9 cellular contexts compared by ENCODE assay signal in the genomic region with DNA sequence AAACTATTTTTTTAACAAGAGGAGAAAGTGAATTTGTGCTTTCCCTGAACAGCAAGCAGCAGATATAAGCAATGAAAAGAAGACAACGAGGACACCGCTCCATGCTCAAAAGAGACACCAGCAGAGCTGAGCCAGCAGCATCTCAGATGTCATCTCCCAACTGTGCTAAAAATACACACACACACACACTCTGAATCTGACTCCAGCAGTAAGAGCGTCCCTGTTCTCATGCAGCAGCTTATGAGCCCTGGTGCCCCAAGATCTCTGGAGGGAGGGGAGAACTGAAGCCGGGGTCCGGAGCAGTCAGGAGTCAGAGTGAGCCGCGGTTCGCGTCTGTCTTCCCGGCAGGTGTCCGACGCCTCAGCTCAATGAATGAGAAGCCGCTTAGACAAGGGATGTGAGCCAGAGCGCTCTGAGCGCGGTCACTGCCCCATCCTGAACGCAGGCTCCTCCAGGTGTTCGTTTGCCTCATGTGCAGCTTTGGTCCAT. TPM values are rescaled to one million over a fixed set of nuclear protein-coding genes. Genes with fewer than 3 reads are reported as not detected.
DNase-seq lines count a peak whose midpoint lies in the region; ATAC-seq and TF ChIP-seq lines count a peak whose summit lies in the region.
"Had no signal": no experiment of that assay in that cellular context is flagged by ENCODE, and none has a peak within 500 bp of the region (broad histone marks: within the 10 kb centered on the region; RNA-seq: fewer than 3 reads in every experiment).

No MANE protein-coding gene starts in this region.

- no peak overlapping the region for H3K18ac ChIP-seq in IMR-90 (ENCODE audit: low read depth, low read length)

- DNase-seq in IMR-90 (peak; percentile 28), PC-9 (no peak), Right ventricle myocardium superior (peak; percentile 57), gastrocnemius medialis (peak; percentile 63 to 80), UCSD-AML1 (lab: John Stamatoyannopoulos, UW; ENCODE audit: unreplicated experiment) (no peak)
- no peak for DNase-seq in activated CD4-positive, CD25-positive, alpha-beta regulatory T cell treated with anti-CD3 and anti-CD28 coated beads, Interleukin-2, amount 50 U/mL, for 72 hours
- DNase-seq: SJCRH30, upper lobe of left lung had no signal

- H4K20me1 ChIP-seq in IMR-90 (ENCODE audit: insufficient read depth, low read length) (peaks cover 13% of the 10 kb centered on the region; the same call in 1 of the 2 replicates), PC-9 (ENCODE audit: insufficient read depth) (no peaks in the 10 kb centered on the region)

- intact Hi-C loops in IMR-90 (cut with micrococcal nuclease) (no loop called here), PC-9 (cut with micrococcal nuclease; ENCODE audit: unreplicated experiment) (no loop called here), Right ventricle myocardium superior (cut with DNase I) (no loop called here), gastrocnemius medialis (cut with DNase I; ENCODE audit: low total_unique reads) (no loop called here)

- no peak overlapping the region for H2BK5ac ChIP-seq in IMR-90 (ENCODE audit: low read depth, low read length, poor library complexity, severe bottlenecking)

- H4K5ac ChIP-seq in IMR-90 (ENCODE audit: low read depth, low read length), result no peak overlapping the region

- TF ChIP-seq CTCF in IMR-90 (conservative IDR thresholded peaks at IDR 0.05; ENCODE audit: low read depth, low read length), result no peak
- no peak for TF ChIP-seq CTCF in PC-9 (conservative IDR thresholded peaks at IDR 0.05)
- TF ChIP-seq CTCF in gastrocnemius medialis (IDR thresholded peaks at IDR 0.05 in 4 of 5, conservative IDR thresholded peaks at IDR 0.05 in 1 of 5), result no peak

- no peak overlapping the region for H2BK120ac ChIP-seq in IMR-90 (ENCODE audit: low read depth, low read length)

- TF ChIP-seq RAD21 in IMR-90 (IDR thresholded peaks at IDR 0.05; ENCODE audit: low read length), result no peak

- H3K56ac ChIP-seq in IMR-90 (ENCODE audit: extremely low read depth, insufficient read depth, low read length), result no peak overlapping the region

- H3K14ac ChIP-seq in IMR-90 (replicated peaks; ENCODE audit: low read depth, low read length), result 0 out of 2 replicates have a peak overlapping the region, but pooled peaks have one; percentile 46

- H3K9me3 ChIP-seq in IMR-90 (ENCODE audit: control insufficient read depth, insufficient read depth, low read length), result no peaks in the 10 kb centered on the region
- no peaks in the 10 kb centered on the region for H3K9me3 ChIP-seq in PC-9 (ENCODE audit: insufficient read depth, low read depth)
- no peaks in the 10 kb centered on the region for H3K9me3 ChIP-seq in gastrocnemius medialis
- H3K9me3 ChIP-seq: SJCRH30, upper lobe of left lung had no signal

- H3K4me1 ChIP-seq in IMR-90 (ENCODE audit: control insufficient read depth, insufficient read depth, low read length), result peaks cover 26% of the 10 kb centered on the region
- H3K4me1 ChIP-seq in PC-9 (replicated peaks; ENCODE audit: insufficient read depth), result peaks cover 53% of the 10 kb centered on the region
- H3K4me1 ChIP-seq in gastrocnemius medialis, result peaks cover 81 to 85% of the 10 kb centered on the region in 2 donors

- H4K91ac ChIP-seq in IMR-90 (ENCODE audit: insufficient read depth, low read depth, low read length), result no peak overlapping the region

- H3K36me3 ChIP-seq in IMR-90 (ENCODE audit: control insufficient read depth, insufficient read depth, low read length) (peaks cover 2% of the 10 kb centered on the region; the same call in 1 of the 2 replicates), PC-9 (ENCODE audit: low read depth) (no peaks in the 10 kb centered on the region), gastrocnemius medialis (no peaks in the 10 kb centered on the region)
- H3K36me3 ChIP-seq: SJCRH30, upper lobe of left lung had no signal

- BruUV-seq in IMR-90 (replicated peaks; lab: Mats Ljungman, UMichigan), result no TSS peak
- BruUV-seq in PC-9 (replicated peaks; lab: Mats Ljungman, UMichigan), result no TSS peak

- peaks cover 41% of the 10 kb centered on the region for H3F3A ChIP-seq in PC-9 (ENCODE audit: insufficient read depth, low read depth)

- in situ Hi-C loops in IMR-90 (cut with MboI; ENCODE audit: low sequenced_read_pairs) (no loop called here), gastrocnemius medialis (cut with MboI; ENCODE audit: low sequenced_read_pairs in 4 of 4) (no loop called here)

- TF ChIP-seq POLR2A in IMR-90 (IDR thresholded peaks at IDR 0.05; ENCODE audit: low read depth, low read length) (no peak), gastrocnemius medialis (IDR thresholded peaks at IDR 0.05) (peak; percentile 43 to 60)

- H3K27me3 ChIP-seq in IMR-90 (ENCODE audit: control insufficient read depth, insufficient read depth, low read length) (no peaks in the 10 kb centered on the region), PC-9 (ENCODE audit: insufficient read depth, low read depth) (no peaks in the 10 kb centered on the region), gastrocnemius medialis (no peaks in the 10 kb centered on the region)
- H3K27me3 ChIP-seq: SJCRH30, upper lobe of left lung had no signal

- H3K27ac ChIP-seq in IMR-90 (ENCODE audit: insufficient read depth, low read length) (no peak overlapping the region), PC-9 (0 out of 2 replicates have a peak overlapping the region, but pooled peaks have one; percentile 4), gastrocnemius medialis (peak overlapping the region; percentile 95 to 96 (median 96))
- H3K27ac ChIP-seq: SJCRH30, upper lobe of left lung had no signal

- CTCF ChIA-PET in IMR-90 (lab: Yijun Ruan, JAX) (no interaction called here), PC-9 (lab: Charles Lee) (interaction anchor here (0.7 kb wide), 1 partner anchor 89 kb away, joined by 5 read pairs; no protein-coding TSS in a partner anchor)

- H3K4me2 ChIP-seq in IMR-90 (ENCODE audit: low read depth, low read length) (no peak overlapping the region), PC-9 (no peak overlapping the region)

- H3K4me3 ChIP-seq in IMR-90 (ENCODE audit: insufficient read depth, low read depth, low read length) (no peak overlapping the region), PC-9 (no peak overlapping the region), gastrocnemius medialis (peak overlapping the region in 2 of 4 donors; percentile 10 to 25)
- H3K4me3 ChIP-seq: SJCRH30, upper lobe of left lung had no signal

- peaks cover 70% of the 10 kb centered on the region for H3K79me2 ChIP-seq in PC-9 (ENCODE audit: low read depth)

- no peak overlapping the region for H2AK5ac ChIP-seq in IMR-90 (ENCODE audit: low read depth, low read length)

- H2AK9ac ChIP-seq in IMR-90 (replicated peaks; ENCODE audit: low read depth, low read length, poor library complexity), result no peak overlapping the region

- H2AFZ ChIP-seq in IMR-90 (replicated peaks; ENCODE audit: low read length, poor library complexity) (peak overlapping the region; percentile 8), PC-9 (no peak overlapping the region)

- 60% methylated on average over 13 of the region's 18 CpGs; no CpG with 5 or more reads in 1 of the 2 experiments for WGBS in IMR-90 (ENCODE audit: extremely low coverage in 2 of 2, insufficient read length in 1 of 2), 2 experiments

- H2BK20ac ChIP-seq in IMR-90 (ENCODE audit: low read depth, low read length), result peak overlapping the region; percentile 58; the same call in 1 of the 2 replicates

- POLR2A ChIA-PET in IMR-90 (lab: Charles Lee; ENCODE audit: unreplicated experiment) (no interaction called here), PC-9 (lab: Charles Lee; ENCODE audit: unreplicated experiment) (interaction anchor here (0.6 kb wide), 1 partner anchor 71 kb away, joined by 5 read pairs; no protein-coding TSS in a partner anchor)

- H3K4ac ChIP-seq in IMR-90 (ENCODE audit: low read depth, low read length), result no peak overlapping the region

- H3K79me1 ChIP-seq in IMR-90 (ENCODE audit: low read depth in 1 of 2, low read length in 2 of 2), result peaks cover 13 to 78% of the 10 kb centered on the region in 2 experiments

- H2BK15ac ChIP-seq in IMR-90 (ENCODE audit: low read depth, low read length), result no peak overlapping the region

- dilution Hi-C loops in IMR-90 (cut with HindIII; ENCODE audit: low sequenced_read_pairs, unreplicated experiment), result no loop called here

- no peak overlapping the region for H3K9ac ChIP-seq in IMR-90 (ENCODE audit: low read depth, low read length)

- H3K9me2 ChIP-seq in PC-9 (ENCODE audit: insufficient read depth), result no peaks in the 10 kb centered on the region

- H3K9me1 ChIP-seq in IMR-90 (ENCODE audit: insufficient read depth, low read length), result peaks cover 21% of the 10 kb centered on the region

- ATAC-seq in IMR-90 (ENCODE audit: low read depth) (no peak), Right ventricle myocardium superior (ENCODE audit: poor library complexity) (peak; percentile 9), gastrocnemius medialis (peak; percentile 48 to 52), GM21528 (IDR thresholded peaks at IDR 0.05; ENCODE audit: low FRiP score, unreplicated experiment) (no peak)

- H4K8ac ChIP-seq in IMR-90 (ENCODE audit: low read depth in 2 of 2, low read length in 2 of 2), result no peak overlapping the region

- H3K23ac ChIP-seq in IMR-90 (ENCODE audit: low read depth, low read length), result 0 out of 2 replicates have a peak overlapping the region, but pooled peaks have one; percentile 56

TF ChIP-seq in IMR-90, 13 proteins besides CTCF, POLR2A, EP300 and RAD21 (continues in another document):
- TF ChIP-seq BHLHE40 (IDR thresholded peaks at IDR 0.05; ENCODE audit: low read depth, low read length) (no peak), MAFK (IDR thresholded peaks at IDR 0.05; ENCODE audit: low read depth, low read length) (no peak), NFE2L2 (IDR thresholded peaks at IDR 0.05; ENCODE audit: low read depth, low read length) (no peak), RCOR1 (IDR thresholded peaks at IDR 0.05; ENCODE audit: insufficient replicate concordance, low read length) (no peak), SMC3 (IDR thresholded peaks at IDR 0.05; ENCODE audit: low read depth, low read length) (no peak), MXI1 (IDR thresholded peaks at IDR 0.05; ENCODE audit: borderline replicate concordance, low read depth, low read length) (no peak)
- TF ChIP-seq, protein P1, sequence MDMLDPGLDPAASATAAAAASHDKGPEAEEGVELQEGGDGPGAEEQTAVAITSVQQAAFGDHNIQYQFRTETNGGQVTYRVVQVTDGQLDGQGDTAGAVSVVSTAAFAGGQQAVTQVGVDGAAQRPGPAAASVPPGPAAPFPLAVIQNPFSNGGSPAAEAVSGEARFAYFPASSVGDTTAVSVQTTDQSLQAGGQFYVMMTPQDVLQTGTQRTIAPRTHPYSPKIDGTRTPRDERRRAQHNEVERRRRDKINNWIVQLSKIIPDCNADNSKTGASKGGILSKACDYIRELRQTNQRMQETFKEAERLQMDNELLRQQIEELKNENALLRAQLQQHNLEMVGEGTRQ (IDR thresholded peaks at IDR 0.05; ENCODE audit: low read depth, low read length), result no peak

RNA-seq across cellular contexts. Expression of a gene that starts 49.2 kb away (rescaled TPM):
- total RNA-seq in IMR-90 (2012; rRNA removed), result 11.5 and 13.6 TPM in 2 replicates
- 10.9 and 11.6 TPM in 2 replicates for polyA plus RNA-seq in IMR-90 (2012; rRNA removed)
- 4.9 and 6.7 TPM in 2 replicates for polyA plus RNA-seq in IMR-90 (2012; cell fraction: cytosol; rRNA removed)
- 19.7 and 44.0 TPM in 2 replicates for polyA plus RNA-seq in IMR-90 (2012; cell fraction: nucleus; rRNA removed; ENCODE audit: low replicate concordance)
- total RNA-seq in PC-9 (2021), result 166 and 171 TPM in 2 replicates
- total RNA-seq in Right ventricle myocardium superior, result 298 TPM
- 1,000 to 10,000 TPM; 1,040 to 1,354 (median 1,121) TPM for total RNA-seq in gastrocnemius medialis

Comparison
In these comparisons a context has a peak if more than half of its experiments do, and no peak if none do; other contexts are left out.
1. ATAC-seq: peak in Right ventricle myocardium superior (single experiment) and gastrocnemius medialis (2 of 2); none in IMR-90 (single experiment) and GM21528 (single experiment).
2. DNase-seq: peak in IMR-90 (single experiment), Right ventricle myocardium superior (single experiment) and gastrocnemius medialis (2 of 2); none in PC-9 (0 of 2), activated CD4-positive, CD25-positive, alpha-beta regulatory T cell treated with anti-CD3 and anti-CD28 coated beads, Interleukin-2, amount 50 U/mL, for 72 hours (single experiment) and UCSD-AML1 (single experiment).
3. RNA of a gene that starts 49.2 kb away (total RNA-seq): 1,040 to 1,354 TPM in gastrocnemius medialis, 298 TPM in Right ventricle myocardium superior (single experiment) and 166 to 171 TPM in PC-9; 11.5 to 13.6 TPM in IMR-90; every median in the first group is over 10 times any median in the second.